In genomic region chr3:119589087-119589773, GRCh38 we compare ENCODE assay signal across 26 cellular contexts. TPM values are rescaled to one million over a fixed set of nuclear protein-coding genes. Genes with fewer than 3 reads are reported as not detected.
DNase-seq lines count a peak whose midpoint lies in the region; ATAC-seq and FAIRE-seq lines count a peak whose summit lies in the region.
"Had no signal": no experiment of that assay in that cellular context is flagged by ENCODE, and none has a peak within 500 bp of the region (broad histone marks: within the 10 kb centered on the region; RNA-seq: fewer than 3 reads in every experiment).

No MANE protein-coding gene starts in this region.

- peaks cover 13% of the 10 kb centered on the region for H3K4me1 Mint-ChIP-seq in T-helper 17 cell
- H3K4me1 Mint-ChIP-seq: CD8-positive, alpha-beta memory T cell; nephron had no signal

- H3K27ac Mint-ChIP-seq in T-helper 17 cell, result peak overlapping the region; percentile 14
- H3K27ac Mint-ChIP-seq: activated CD8-positive, alpha-beta T cell treated with anti-CD3 and anti-CD28 coated beads, Interleukin-2, amount 10 ng/mL, durations not matched to agents 7 days and 5 days; activated T-cell treated with anti-CD3 and anti-CD28 coated beads, Interleukin-2, amount 50 U/mL, for 24 hours; nephron had no signal

- FAIRE-seq in GM18507 (lab: Jason Lieb, UNC), result peak; percentile 29
- FAIRE-seq: astrocyte had no signal

- intact Hi-C loops in left ventricle myocardium superior (cut with micrococcal nuclease) (no loop called here), sciatic nerve (cut with DNase I) (no loop called here)

- peaks cover 24% of the 10 kb centered on the region for H3K27me3 Mint-ChIP-seq in T-helper 17 cell

- DNase-seq in GM18507 (ENCODE audit: extremely low spot score, insufficient read length, low read depth) (no peak), T-helper 17 cell (no peak), left ventricle myocardium superior (no peak), sciatic nerve (ENCODE audit: low spot score) (no peak), NCI-H1048 (lab: John Stamatoyannopoulos, UW) (no peak), amniotic stem cell (lab: John Stamatoyannopoulos, UW) (no peak)
- DNase-seq in stimulated activated CD4-positive, alpha-beta T cell treated with anti-CD3 and anti-CD28 coated beads, Interleukin-1b, Interleukin-23, amount 100 ng/mL, for 48 hours, result no peak
- DNase-seq: activated CD8-positive, alpha-beta T cell treated with anti-CD3 and anti-CD28 coated beads, Interleukin-2, amount 10 ng/mL, durations not matched to agents 7 days and 5 days; activated naive CD4-positive, alpha-beta T cell treated with anti-CD3 and anti-CD28 coated beads, Interleukin-2, amount 50 U/mL, for 16 hours; activated T-cell treated with anti-CD3 and anti-CD28 coated beads, Interleukin-2, amount 50 U/mL, for 24 hours; CD8-positive, alpha-beta memory T cell; cerebellar nuclear complex; foreskin keratinocyte; KG1; kidney glomerular epithelial cell; midbrain; MV-4-11; NCI-H1694; NCI-H2171 treated with DMSO at 0.1 percent for 48 hours; NCI-H526; T-helper 9 cell had no signal

- ATAC-seq in T-helper 17 cell (no peak), left ventricle myocardium superior (peak; percentile 34), sciatic nerve (peak; percentile 61)
- ATAC-seq: activated CD8-positive, alpha-beta T cell treated with anti-CD3 and anti-CD28 coated beads, Interleukin-2, amount 10 ng/mL, durations not matched to agents 7 days and 5 days; foreskin keratinocyte; SK-N-SH treated with all-trans-retinoic acid at 6 μM for 48 hours had no signal

- H3K4me3 Mint-ChIP-seq in T-helper 17 cell, result no peak overlapping the region
- H3K4me3 Mint-ChIP-seq: activated CD8-positive, alpha-beta T cell treated with anti-CD3 and anti-CD28 coated beads, Interleukin-2, amount 10 ng/mL, durations not matched to agents 7 days and 5 days; activated T-cell treated with anti-CD3 and anti-CD28 coated beads, Interleukin-2, amount 50 U/mL, for 24 hours; CD8-positive, alpha-beta memory T cell; nephron had no signal

- H3K36me3 Mint-ChIP-seq in T-helper 17 cell (ENCODE audit: low read depth), result no peaks in the 10 kb centered on the region

- H3K9me3 ChIP-seq in T-helper 17 cell (ENCODE audit: control insufficient read depth, low read length, poor library complexity, severe bottlenecking), result no peaks in the 10 kb centered on the region
- H3K9me3 ChIP-seq: thoracic aorta had no signal

RNA-seq across cellular contexts. Expression of gene PLA1A, which starts 8.5 kb away (rescaled TPM):
- under 1 TPM in 1 of 2 donors, not detected in 1; 0.45 TPM for total RNA-seq in T-helper 17 cell
- 1.3 TPM for total RNA-seq in left ventricle myocardium superior
- total RNA-seq in sciatic nerve, result 0.76 TPM
- total RNA-seq: activated CD8-positive, alpha-beta T cell treated with anti-CD3 and anti-CD28 coated beads, Interleukin-2, amount 10 ng/mL, durations not matched to agents 7 days and 5 days; foreskin keratinocyte; RPMI7951 had no signal

RNA-seq across cellular contexts. Expression of gene ADPRH, which starts 9.9 kb away (rescaled TPM):
- total RNA-seq in T-helper 17 cell (1 to 10 TPM; 3.6 to 3.7 TPM), left ventricle myocardium superior (10.3 TPM), sciatic nerve (9.3 TPM)

RNA-seq across cellular contexts. Expression of gene CD80, which starts 29.8 kb away (rescaled TPM):
- total RNA-seq in T-helper 17 cell (10 to 100 TPM; 13.9 to 14.1 TPM), left ventricle myocardium superior (not detected), sciatic nerve (1.6 TPM)
- total RNA-seq: astrocyte, foreskin keratinocyte, RPMI7951 had no signal
